In genomic region chr10:63629363-63630084, GRCh38 we compare ENCODE assay signal across 1 cellular context.
TF ChIP-seq lines count a peak whose summit lies in the region.

No MANE protein-coding gene starts in this region.

TF ChIP-seq in HepG2, 621 proteins besides CTCF, POLR2A, EP300 and RAD21 (continued from another document and continues in another):
- peak; percentile 86; a peak in 3 of 4 replicates for TF ChIP-seq HMGXB4 (CRISPR knock-in tag; IDR thresholded peaks at IDR 0.05; ENCODE audit: borderline replicate concordance in 1 of 2, low read depth in 1 of 2)
- 0 out of 2 replicates have a peak, but pooled peaks have one; percentile 48 for TF ChIP-seq JUN (CRISPR knock-in tag; IDR thresholded peaks at IDR 0.05)
- TF ChIP-seq MLLT10 (CRISPR knock-in tag; IDR thresholded peaks at IDR 0.05) = no peak
- TF ChIP-seq, protein P1, sequence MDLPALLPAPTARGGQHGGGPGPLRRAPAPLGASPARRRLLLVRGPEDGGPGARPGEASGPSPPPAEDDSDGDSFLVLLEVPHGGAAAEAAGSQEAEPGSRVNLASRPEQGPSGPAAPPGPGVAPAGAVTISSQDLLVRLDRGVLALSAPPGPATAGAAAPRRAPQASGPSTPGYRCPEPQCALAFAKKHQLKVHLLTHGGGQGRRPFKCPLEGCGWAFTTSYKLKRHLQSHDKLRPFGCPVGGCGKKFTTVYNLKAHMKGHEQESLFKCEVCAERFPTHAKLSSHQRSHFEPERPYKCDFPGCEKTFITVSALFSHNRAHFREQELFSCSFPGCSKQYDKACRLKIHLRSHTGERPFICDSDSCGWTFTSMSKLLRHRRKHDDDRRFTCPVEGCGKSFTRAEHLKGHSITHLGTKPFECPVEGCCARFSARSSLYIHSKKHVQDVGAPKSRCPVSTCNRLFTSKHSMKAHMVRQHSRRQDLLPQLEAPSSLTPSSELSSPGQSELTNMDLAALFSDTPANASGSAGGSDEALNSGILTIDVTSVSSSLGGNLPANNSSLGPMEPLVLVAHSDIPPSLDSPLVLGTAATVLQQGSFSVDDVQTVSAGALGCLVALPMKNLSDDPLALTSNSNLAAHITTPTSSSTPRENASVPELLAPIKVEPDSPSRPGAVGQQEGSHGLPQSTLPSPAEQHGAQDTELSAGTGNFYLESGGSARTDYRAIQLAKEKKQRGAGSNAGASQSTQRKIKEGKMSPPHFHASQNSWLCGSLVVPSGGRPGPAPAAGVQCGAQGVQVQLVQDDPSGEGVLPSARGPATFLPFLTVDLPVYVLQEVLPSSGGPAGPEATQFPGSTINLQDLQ (CRISPR knock-in tag; IDR thresholded peaks at IDR 0.05) = no peak
- no peak for TF ChIP-seq TCF7 (IDR thresholded peaks at IDR 0.05; ENCODE audit: low read depth)
- no peak for TF ChIP-seq FOXK1 (CRISPR knock-in tag; IDR thresholded peaks at IDR 0.05; ENCODE audit: borderline replicate concordance, low read depth)
- no peak for TF ChIP-seq ZNF781 (CRISPR knock-in tag; IDR thresholded peaks at IDR 0.05; ENCODE audit: borderline replicate concordance, not compliant biosample characterization)
- TF ChIP-seq ATF1 (CRISPR knock-in tag; IDR thresholded peaks at IDR 0.05) = no peak
- TF ChIP-seq RNF2 (conservative IDR thresholded peaks at IDR 0.05; ENCODE audit: low read depth) = no peak
- TF ChIP-seq FUBP1 (CRISPR knock-in tag; IDR thresholded peaks at IDR 0.05; ENCODE audit: borderline replicate concordance) = no peak
- peak; percentile 27; the same call in 1 of the 2 replicates for TF ChIP-seq FOSL2 (CRISPR knock-in tag; IDR thresholded peaks at IDR 0.05)
- no peak for TF ChIP-seq NFYC (CRISPR knock-in tag; IDR thresholded peaks at IDR 0.05)
- TF ChIP-seq RXRA (CRISPR knock-in tag; IDR thresholded peaks at IDR 0.05) = peak; percentile 32
- TF ChIP-seq ZNF317 (CRISPR knock-in tag; IDR thresholded peaks at IDR 0.05) = peak; percentile 46; the same call in 1 of the 2 replicates
- TF ChIP-seq ATF7-NPFF (CRISPR knock-in tag; IDR thresholded peaks at IDR 0.05; ENCODE audit: low read depth) = no peak; the same call in 1 of the 2 replicates
- TF ChIP-seq ETV6 (CRISPR knock-in tag; conservative IDR thresholded peaks at IDR 0.05) = no peak
- TF ChIP-seq ZNF562 (CRISPR knock-in tag; IDR thresholded peaks at IDR 0.05; ENCODE audit: borderline replicate concordance) = no peak
- peak; percentile 78; the same call in 1 of the 2 replicates for TF ChIP-seq GFI1 (CRISPR knock-in tag; IDR thresholded peaks at IDR 0.05; ENCODE audit: borderline replicate concordance)
- TF ChIP-seq, protein P2, sequence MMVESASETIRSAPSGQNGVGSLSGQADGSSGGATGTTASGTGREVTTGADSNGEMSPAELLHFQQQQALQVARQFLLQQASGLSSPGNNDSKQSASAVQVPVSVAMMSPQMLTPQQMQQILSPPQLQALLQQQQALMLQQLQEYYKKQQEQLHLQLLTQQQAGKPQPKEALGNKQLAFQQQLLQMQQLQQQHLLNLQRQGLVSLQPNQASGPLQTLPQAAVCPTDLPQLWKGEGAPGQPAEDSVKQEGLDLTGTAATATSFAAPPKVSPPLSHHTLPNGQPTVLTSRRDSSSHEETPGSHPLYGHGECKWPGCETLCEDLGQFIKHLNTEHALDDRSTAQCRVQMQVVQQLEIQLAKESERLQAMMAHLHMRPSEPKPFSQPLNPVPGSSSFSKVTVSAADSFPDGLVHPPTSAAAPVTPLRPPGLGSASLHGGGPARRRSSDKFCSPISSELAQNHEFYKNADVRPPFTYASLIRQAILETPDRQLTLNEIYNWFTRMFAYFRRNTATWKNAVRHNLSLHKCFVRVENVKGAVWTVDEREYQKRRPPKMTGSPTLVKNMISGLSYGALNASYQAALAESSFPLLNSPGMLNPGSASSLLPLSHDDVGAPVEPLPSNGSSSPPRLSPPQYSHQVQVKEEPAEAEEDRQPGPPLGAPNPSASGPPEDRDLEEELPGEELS (CRISPR knock-in tag; IDR thresholded peaks at IDR 0.05) = no peak
- TF ChIP-seq KDM2A (CRISPR knock-in tag; IDR thresholded peaks at IDR 0.05; ENCODE audit: borderline replicate concordance, low read depth) = peak; percentile 27; the same call in 1 of the 2 replicates
- TF ChIP-seq ZNF672 (CRISPR knock-in tag; IDR thresholded peaks at IDR 0.05) = no peak
- peak; percentile 75; the same call in 1 of the 2 replicates for TF ChIP-seq NAIF1 (CRISPR knock-in tag; IDR thresholded peaks at IDR 0.05; ENCODE audit: borderline replicate concordance)
- TF ChIP-seq YY1 (IDR thresholded peaks at IDR 0.05; ENCODE audit: insufficient read depth, insufficient replicate concordance, low read depth, low read length) = peak; percentile 50
- TF ChIP-seq CCAR2 (optimal IDR thresholded peaks at IDR 0.05; ENCODE audit: low read depth, low read length) = no peak
- TF ChIP-seq ZNF75D (CRISPR knock-in tag; IDR thresholded peaks at IDR 0.05; ENCODE audit: borderline replicate concordance) = peak; percentile 50; the same call in 1 of the 2 replicates
- TF ChIP-seq ZNF367 (CRISPR knock-in tag; IDR thresholded peaks at IDR 0.05; ENCODE audit: borderline replicate concordance) = no peak
- TF ChIP-seq REPIN1 (CRISPR knock-in tag; IDR thresholded peaks at IDR 0.05; ENCODE audit: borderline replicate concordance, low read depth) = no peak; the same call in 1 of the 2 replicates
- no peak for TF ChIP-seq RARA (CRISPR knock-in tag; IDR thresholded peaks at IDR 0.05)
- TF ChIP-seq, protein P3, sequence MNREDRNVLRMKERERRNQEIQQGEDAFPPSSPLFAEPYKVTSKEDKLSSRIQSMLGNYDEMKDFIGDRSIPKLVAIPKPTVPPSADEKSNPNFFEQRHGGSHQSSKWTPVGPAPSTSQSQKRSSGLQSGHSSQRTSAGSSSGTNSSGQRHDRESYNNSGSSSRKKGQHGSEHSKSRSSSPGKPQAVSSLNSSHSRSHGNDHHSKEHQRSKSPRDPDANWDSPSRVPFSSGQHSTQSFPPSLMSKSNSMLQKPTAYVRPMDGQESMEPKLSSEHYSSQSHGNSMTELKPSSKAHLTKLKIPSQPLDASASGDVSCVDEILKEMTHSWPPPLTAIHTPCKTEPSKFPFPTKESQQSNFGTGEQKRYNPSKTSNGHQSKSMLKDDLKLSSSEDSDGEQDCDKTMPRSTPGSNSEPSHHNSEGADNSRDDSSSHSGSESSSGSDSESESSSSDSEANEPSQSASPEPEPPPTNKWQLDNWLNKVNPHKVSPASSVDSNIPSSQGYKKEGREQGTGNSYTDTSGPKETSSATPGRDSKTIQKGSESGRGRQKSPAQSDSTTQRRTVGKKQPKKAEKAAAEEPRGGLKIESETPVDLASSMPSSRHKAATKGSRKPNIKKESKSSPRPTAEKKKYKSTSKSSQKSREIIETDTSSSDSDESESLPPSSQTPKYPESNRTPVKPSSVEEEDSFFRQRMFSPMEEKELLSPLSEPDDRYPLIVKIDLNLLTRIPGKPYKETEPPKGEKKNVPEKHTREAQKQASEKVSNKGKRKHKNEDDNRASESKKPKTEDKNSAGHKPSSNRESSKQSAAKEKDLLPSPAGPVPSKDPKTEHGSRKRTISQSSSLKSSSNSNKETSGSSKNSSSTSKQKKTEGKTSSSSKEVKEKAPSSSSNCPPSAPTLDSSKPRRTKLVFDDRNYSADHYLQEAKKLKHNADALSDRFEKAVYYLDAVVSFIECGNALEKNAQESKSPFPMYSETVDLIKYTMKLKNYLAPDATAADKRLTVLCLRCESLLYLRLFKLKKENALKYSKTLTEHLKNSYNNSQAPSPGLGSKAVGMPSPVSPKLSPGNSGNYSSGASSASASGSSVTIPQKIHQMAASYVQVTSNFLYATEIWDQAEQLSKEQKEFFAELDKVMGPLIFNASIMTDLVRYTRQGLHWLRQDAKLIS (CRISPR knock-in tag; IDR thresholded peaks at IDR 0.05) = no peak
- peak; percentile 75 for TF ChIP-seq ASH2L (IDR thresholded peaks at IDR 0.05; ENCODE audit: insufficient read length, low read depth, low read length)
- peak; percentile 62; the same call in 1 of the 2 replicates for TF ChIP-seq ZNF605 (CRISPR knock-in tag; IDR thresholded peaks at IDR 0.05)
- no peak for TF ChIP-seq ELF1 (CRISPR knock-in tag; IDR thresholded peaks at IDR 0.05)
- TF ChIP-seq, protein P4, sequence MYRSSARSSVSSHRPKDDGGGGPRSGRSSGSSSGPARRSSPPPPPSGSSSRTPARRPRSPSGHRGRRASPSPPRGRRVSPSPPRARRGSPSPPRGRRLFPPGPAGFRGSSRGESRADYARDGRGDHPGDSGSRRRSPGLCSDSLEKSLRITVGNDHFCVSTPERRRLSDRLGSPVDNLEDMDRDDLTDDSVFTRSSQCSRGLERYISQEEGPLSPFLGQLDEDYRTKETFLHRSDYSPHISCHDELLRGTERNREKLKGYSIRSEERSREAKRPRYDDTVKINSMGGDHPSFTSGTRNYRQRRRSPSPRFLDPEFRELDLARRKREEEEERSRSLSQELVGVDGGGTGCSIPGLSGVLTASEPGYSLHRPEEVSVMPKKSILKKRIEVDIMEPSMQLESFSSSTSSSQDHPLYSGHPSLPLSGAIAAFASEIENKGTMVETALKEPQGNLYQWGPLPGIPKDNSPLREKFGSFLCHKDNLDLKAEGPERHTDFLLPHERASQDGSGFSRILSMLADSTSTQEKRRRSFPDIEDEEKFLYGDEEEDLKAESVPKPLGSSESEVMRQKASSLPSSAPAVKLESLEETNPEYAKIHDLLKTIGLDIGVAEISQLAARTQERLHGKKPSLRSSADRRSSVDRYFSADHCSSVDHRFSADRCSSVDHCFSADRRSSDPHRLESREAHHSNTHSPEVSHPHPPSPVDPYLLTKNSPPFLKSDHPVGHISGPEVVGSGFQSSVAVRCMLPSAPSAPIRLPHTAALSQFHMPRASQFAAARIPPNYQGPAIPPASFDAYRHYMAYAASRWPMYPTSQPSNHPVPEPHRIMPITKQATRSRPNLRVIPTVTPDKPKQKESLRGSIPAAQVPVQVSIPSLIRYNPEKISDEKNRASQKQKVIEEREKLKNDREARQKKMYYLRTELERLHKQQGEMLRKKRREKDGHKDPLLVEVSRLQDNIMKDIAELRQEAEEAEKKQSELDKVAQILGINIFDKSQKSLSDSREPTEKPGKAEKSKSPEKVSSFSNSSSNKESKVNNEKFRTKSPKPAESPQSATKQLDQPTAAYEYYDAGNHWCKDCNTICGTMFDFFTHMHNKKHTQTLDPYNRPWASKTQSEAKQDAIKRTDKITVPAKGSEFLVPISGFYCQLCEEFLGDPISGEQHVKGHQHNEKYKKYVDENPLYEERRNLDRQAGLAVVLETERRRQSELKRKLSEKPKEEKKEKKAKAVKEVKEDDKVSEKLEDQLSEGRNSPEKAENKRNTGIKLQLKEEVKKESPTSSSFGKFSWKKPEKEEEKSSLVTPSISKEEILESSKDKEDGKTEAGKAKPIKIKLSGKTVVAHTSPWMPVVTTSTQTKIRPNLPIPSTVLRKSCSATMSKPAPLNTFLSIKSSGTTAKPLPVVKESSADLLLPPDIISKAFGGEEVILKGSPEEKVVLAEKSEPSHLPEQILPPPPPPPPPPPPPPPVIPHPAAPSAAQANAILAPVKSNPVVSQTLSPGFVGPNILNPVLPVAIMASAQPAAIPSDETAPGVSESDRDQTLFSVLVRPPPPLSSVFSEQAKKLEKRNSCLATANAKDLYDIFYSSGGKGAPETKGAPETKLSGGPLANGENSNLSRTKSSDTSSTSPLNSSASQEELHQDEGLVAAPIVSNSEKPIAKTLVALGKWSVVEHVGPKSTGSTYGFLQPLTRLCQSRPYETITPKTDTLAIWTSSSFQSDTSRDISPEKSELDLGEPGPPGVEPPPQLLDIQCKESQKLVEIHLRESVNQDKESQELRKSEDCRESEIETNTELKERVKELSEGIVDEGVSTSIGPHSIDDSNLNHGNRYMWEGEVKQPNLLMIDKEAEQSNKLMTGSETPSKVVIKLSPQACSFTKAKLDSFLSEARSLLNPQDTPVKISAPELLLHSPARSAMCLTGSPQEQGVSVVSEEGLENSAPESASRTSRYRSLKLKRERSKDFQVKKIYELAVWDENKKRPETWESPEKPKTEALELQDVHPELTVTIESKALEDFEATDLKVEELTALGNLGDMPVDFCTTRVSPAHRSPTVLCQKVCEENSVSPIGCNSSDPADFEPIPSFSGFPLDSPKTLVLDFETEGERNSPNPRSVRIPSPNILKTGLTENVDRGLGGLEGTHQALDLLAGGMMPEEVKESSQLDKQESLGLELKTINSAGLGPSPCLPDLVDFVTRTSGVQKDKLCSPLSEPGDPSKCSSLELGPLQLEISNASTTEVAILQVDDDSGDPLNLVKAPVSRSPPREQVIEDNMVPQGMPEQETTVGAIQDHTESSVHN (CRISPR knock-in tag; IDR thresholded peaks at IDR 0.05) = no peak
- peak; percentile 84 for TF ChIP-seq XRCC5 (optimal IDR thresholded peaks at IDR 0.05; ENCODE audit: low read length)
- 0 out of 2 replicates have a peak, but pooled peaks have one; percentile 34 for TF ChIP-seq ZNF598 (CRISPR knock-in tag; IDR thresholded peaks at IDR 0.05; ENCODE audit: borderline replicate concordance)
- TF ChIP-seq ZNF232 (CRISPR knock-in tag; IDR thresholded peaks at IDR 0.05; ENCODE audit: borderline replicate concordance) = 0 out of 2 replicates have a peak, but pooled peaks have one; percentile 36
